Comparison of ENCODE assay signal across 6 cellular contexts in the genomic region with DNA sequence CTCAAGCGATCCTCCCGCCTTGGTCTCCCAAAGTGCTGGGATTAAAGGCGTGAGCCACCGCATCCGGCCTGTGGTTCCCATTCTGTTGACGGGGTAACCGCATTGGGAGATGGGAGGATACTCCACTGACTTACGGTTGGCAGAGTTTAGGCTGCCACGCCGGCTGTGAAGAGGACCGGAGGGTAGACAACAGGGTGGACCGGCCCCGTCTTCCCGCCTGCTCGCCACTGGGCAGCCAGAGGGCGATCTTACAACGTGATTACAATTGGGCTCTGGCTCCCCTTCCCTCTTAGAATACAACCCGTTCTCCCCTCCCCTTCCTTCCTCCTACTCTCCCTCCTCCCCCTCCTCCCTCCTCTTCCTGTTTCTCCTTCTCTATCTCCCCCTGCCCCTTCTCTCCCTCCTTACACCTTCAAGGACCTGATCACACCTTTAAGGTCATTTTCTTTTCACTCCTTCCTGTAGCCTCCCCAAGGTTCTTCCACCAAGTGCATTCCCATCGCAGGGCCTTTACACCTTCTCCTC. TPM values are rescaled to one million over a fixed set of nuclear protein-coding genes. Genes with fewer than 3 reads are reported as not detected.
A peak's percentile ranks its signal among the peaks of the same experiment; 100 is the strongest.
DNase-seq lines count a peak whose midpoint lies in the region; ATAC-seq and TF ChIP-seq lines count a peak whose summit lies in the region.

No MANE protein-coding gene starts in this region.

- peaks cover 0 to 21% (median 0%) of the 10 kb centered on the region in 45 donors for H3K27me3 ChIP-seq in dorsolateral prefrontal cortex

- no peak for ATAC-seq in HG03280 (IDR thresholded peaks at IDR 0.05; ENCODE audit: unreplicated experiment)

- DNase-seq in H4 (ENCODE audit: low spot score) (peak; percentile 72), T follicular helper cell (ENCODE audit: low read depth) (peak; percentile 43), dorsolateral prefrontal cortex (peak in 1 of 10 donors; percentile 39), retina (peak; percentile 43), dedifferentiated amniotic fluid mesenchymal stem cell (ENCODE audit: extremely low spot score) (no peak)

- H3K4me3 ChIP-seq in dorsolateral prefrontal cortex: no peak overlapping the region

- no peak overlapping the region for H3K27ac ChIP-seq in dorsolateral prefrontal cortex

- peak in 52 of 56 donors; percentile 12 to 69 (median 50) for TF ChIP-seq CTCF in dorsolateral prefrontal cortex (IDR thresholded peaks at IDR 0.05 in 54 of 56, conservative IDR thresholded peaks at IDR 0.05 in 2 of 56; ENCODE audit: low read depth in 1 of 56, partially characterized antibody in 56 of 56)

- intact Hi-C loops in dorsolateral prefrontal cortex (cut with DNase I): loop anchor here in 1 of 2 donors (5.0 to 10.0 kb wide), 2 partner anchors 70 to 328 kb away; a partner anchor contains a TSS

RNA-seq across cellular contexts. Expression of a gene that starts 1.0 kb away (rescaled TPM):
- not detected in 2 replicates for total RNA-seq in H4 (2014; rRNA removed; shearing (Covaris generic))
- total RNA-seq in dorsolateral prefrontal cortex: 1 to 10 TPM in 29 of 120 experiments, under 1 TPM in 25, not detected in 66; 0.43 to 6.0 (median 1.0) TPM

RNA-seq across cellular contexts. Expression of a gene that starts 10.5 kb away (rescaled TPM):
- 273 and 396 TPM in 2 replicates for total RNA-seq in H4 (2014; rRNA removed; shearing (Covaris generic))
- total RNA-seq in dorsolateral prefrontal cortex: 100 to 1,000 TPM in 2 of 120 experiments, 10 to 100 TPM in 118; 13.1 to 146 (median 26.7) TPM

RNA-seq across cellular contexts. Expression of a gene that starts 17.8 kb away (rescaled TPM):
- total RNA-seq in H4 (2014; rRNA removed; shearing (Covaris generic)): not detected in 2 replicates
- total RNA-seq in dorsolateral prefrontal cortex: 1 to 10 TPM in 96 of 120 experiments, under 1 TPM in 23, not detected in 1; 0.21 to 6.9 (median 1.7) TPM

RNA-seq across cellular contexts. Expression of a gene that starts 24.9 kb away (rescaled TPM):
- 155 and 216 TPM in 2 replicates for total RNA-seq in H4 (2014; rRNA removed; shearing (Covaris generic))
- 10 to 100 TPM; 11.0 to 32.6 (median 19.8) TPM for total RNA-seq in dorsolateral prefrontal cortex

RNA-seq across cellular contexts. Expression of a gene that starts 53.5 kb away (rescaled TPM):
- 0.27 and 1.1 TPM in 2 replicates for total RNA-seq in H4 (2014; rRNA removed; shearing (Covaris generic))
- 1 to 10 TPM; 1.2 to 7.2 (median 4.1) TPM for total RNA-seq in dorsolateral prefrontal cortex
